Comparison of ENCODE assay signal across 23 cellular contexts in genomic region chr10:61957806-61958205, GRCh38.
"Had no signal": no experiment of that assay in that cellular context is flagged by ENCODE, and none has a peak within 500 bp of the region (broad histone marks: within the 10 kb centered on the region; RNA-seq: fewer than 3 reads in every experiment).

No MANE protein-coding gene starts in this region.

- H3K4me3 Mint-ChIP-seq: natural killer cell; stimulated activated effector memory CD8-positive, alpha-beta T cell treated with anti-CD3 and anti-CD28 coated beads, Interleukin-12 subunit alpha, Interleukin-12 subunit beta, amount 100 ng/mL, for 72 hours had no signal

- DNase-seq: activated CD4-positive, alpha-beta T cell treated with anti-CD3 and anti-CD28 coated beads for 1 hour; activated CD8-positive, alpha-beta memory T cell treated with anti-CD3 and anti-CD28 coated beads, Interleukin-2, amount 50 U/mL, for 48 hours; activated naive CD4-positive, alpha-beta T cell treated with Interleukin-2 at 50 U/mL for 16 hours; brain microvascular endothelial cell; cerebellar nuclear complex; effector memory CD4-positive, alpha-beta T cell; foreskin melanocyte; head of caudate nucleus; kidney glomerular epithelial cell; left ventricle myocardium superior; mesenchymal stem cell; natural killer cell; retina; stimulated activated CD4-positive, alpha-beta T cell treated with anti-CD3 and anti-CD28 coated beads, Interleukin-12 subunit alpha, Interleukin-12 subunit beta, amount 100 ng/mL, for 4 hours; stimulated activated CD4-positive, alpha-beta T cell treated with anti-CD3 and anti-CD28 coated beads, Interleukin-2, amount 100 ng/mL, for 24 hours; substantia nigra; T-helper 1 cell; T1000; transverse colon had no signal

- H2AFZ ChIP-seq: parathyroid adenoma had no signal

- H3K9me3 ChIP-seq: neutrophil, transverse colon, vagina had no signal

- H3K4me3 ChIP-seq: transverse colon, vagina had no signal

- H3K4me1 ChIP-seq: parathyroid adenoma, vagina had no signal

- ATAC-seq: left ventricle myocardium superior; natural killer cell; stimulated activated effector memory CD8-positive, alpha-beta T cell treated with anti-CD3 and anti-CD28 coated beads, Interleukin-12 subunit alpha, Interleukin-12 subunit beta, amount 100 ng/mL, for 72 hours had no signal

- H3K27me3 ChIP-seq: brain microvascular endothelial cell, neutrophil, transverse colon, vagina had no signal

- H3K9ac ChIP-seq: parathyroid adenoma had no signal

- H3K9me3 Mint-ChIP-seq: natural killer cell; stimulated activated effector memory CD8-positive, alpha-beta T cell treated with anti-CD3 and anti-CD28 coated beads, Interleukin-12 subunit alpha, Interleukin-12 subunit beta, amount 100 ng/mL, for 72 hours had no signal

- H3K36me3 ChIP-seq: brain microvascular endothelial cell, neutrophil, transverse colon, vagina had no signal

- H3K79me2 ChIP-seq: parathyroid adenoma had no signal

- H3K27ac ChIP-seq: brain microvascular endothelial cell, neutrophil, parathyroid adenoma, transverse colon, vagina had no signal
